Comparison of ENCODE assay signal across 21 cellular contexts in the genomic region with DNA sequence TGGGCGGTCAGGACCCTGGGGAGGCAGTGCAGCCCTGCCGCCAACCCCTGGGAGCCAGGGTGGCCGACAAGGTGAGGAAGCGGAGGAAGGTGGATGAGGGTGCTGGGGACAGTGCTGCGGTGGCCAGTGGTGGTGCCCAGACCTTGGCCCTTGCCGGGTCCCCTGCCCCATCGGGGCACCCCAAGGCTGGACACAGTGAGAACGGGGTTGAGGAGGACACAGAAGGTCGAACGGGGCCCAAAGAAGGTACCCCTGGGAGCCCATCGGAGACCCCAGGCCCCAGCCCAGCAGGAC. TPM values are rescaled to one million over a fixed set of nuclear protein-coding genes. Genes with fewer than 3 reads are reported as not detected.
"Had no signal": no experiment of that assay in that cellular context is flagged by ENCODE, and none has a peak within 500 bp of the region (broad histone marks: within the 10 kb centered on the region; RNA-seq: fewer than 3 reads in every experiment).

No MANE protein-coding gene starts in this region.

- H3K9me3 Mint-ChIP-seq: activated naive CD4-positive, alpha-beta T cell treated with anti-CD3 and anti-CD28 coated beads, Interleukin-2, amount 50 U/mL, for 24 hours; naive thymus-derived CD4-positive, alpha-beta T cell; stimulated activated memory B cell treated with anti-CD40 and anti-IgM and Interleukin-4, amounts not matched to agents 10 μg/mL and 1 μg/mL and 100 μg/mL, for 72 hours had no signal

- H3K9me3 ChIP-seq: ascending aorta, breast epithelium, spleen, thoracic aorta, upper lobe of right lung had no signal

- H3K9ac ChIP-seq: parathyroid adenoma had no signal

- FAIRE-seq: islet of Langerhans had no signal

- H3K27ac ChIP-seq: ascending aorta, breast epithelium, coronary artery, foreskin keratinocyte, hepatocyte, parathyroid adenoma, spleen, thoracic aorta, upper lobe of right lung, WERI-Rb-1 had no signal

- H2AFZ ChIP-seq: hepatocyte, parathyroid adenoma had no signal

- DNase-seq: activated CD4-positive, alpha-beta T cell treated with anti-CD3 and anti-CD28 coated beads for 1 hour; activated CD4-positive, alpha-beta T cell treated with anti-CD3 and anti-CD28 coated beads, Interleukin-2, amount 50 U/mL, for 4 hours; activated gamma-delta T cell; foreskin keratinocyte; left cardiac atrium; mesendoderm; naive thymus-derived CD4-positive, alpha-beta T cell; spleen; stimulated activated CD4-positive, alpha-beta T cell treated with anti-CD3 and anti-CD28 coated beads, Interleukin-4, amount 100 ng/mL, for 4 hours; upper lobe of right lung; WERI-Rb-1 had no signal

- ATAC-seq: foreskin keratinocyte; left cardiac atrium; naive thymus-derived CD4-positive, alpha-beta T cell; stimulated activated memory B cell treated with anti-CD40 and anti-IgM and Interleukin-4, amounts not matched to agents 10 μg/mL and 1 μg/mL and 100 μg/mL, for 72 hours had no signal

- H3K27ac Mint-ChIP-seq: activated naive CD4-positive, alpha-beta T cell treated with anti-CD3 and anti-CD28 coated beads, Interleukin-2, amount 50 U/mL, for 24 hours; naive thymus-derived CD4-positive, alpha-beta T cell; stimulated activated memory B cell treated with anti-CD40 and anti-IgM and Interleukin-4, amounts not matched to agents 10 μg/mL and 1 μg/mL and 100 μg/mL, for 72 hours had no signal

- H3K4me3 ChIP-seq: ascending aorta, breast epithelium, coronary artery, hepatocyte, spleen, thoracic aorta, upper lobe of right lung had no signal

- H3K4me3 Mint-ChIP-seq: activated naive CD4-positive, alpha-beta T cell treated with anti-CD3 and anti-CD28 coated beads, Interleukin-2, amount 50 U/mL, for 24 hours; naive thymus-derived CD4-positive, alpha-beta T cell; stimulated activated memory B cell treated with anti-CD40 and anti-IgM and Interleukin-4, amounts not matched to agents 10 μg/mL and 1 μg/mL and 100 μg/mL, for 72 hours had no signal

- H3K4me2 ChIP-seq: hepatocyte had no signal

RNA-seq across cellular contexts. Expression of a gene that starts 4.0 kb away (rescaled TPM):
- total RNA-seq: activated CD8-positive, alpha-beta memory T cell treated with anti-CD3 and anti-CD28 coated beads for 36 hours had no signal
